7 cellular contexts compared by ENCODE assay signal in the genomic region with DNA sequence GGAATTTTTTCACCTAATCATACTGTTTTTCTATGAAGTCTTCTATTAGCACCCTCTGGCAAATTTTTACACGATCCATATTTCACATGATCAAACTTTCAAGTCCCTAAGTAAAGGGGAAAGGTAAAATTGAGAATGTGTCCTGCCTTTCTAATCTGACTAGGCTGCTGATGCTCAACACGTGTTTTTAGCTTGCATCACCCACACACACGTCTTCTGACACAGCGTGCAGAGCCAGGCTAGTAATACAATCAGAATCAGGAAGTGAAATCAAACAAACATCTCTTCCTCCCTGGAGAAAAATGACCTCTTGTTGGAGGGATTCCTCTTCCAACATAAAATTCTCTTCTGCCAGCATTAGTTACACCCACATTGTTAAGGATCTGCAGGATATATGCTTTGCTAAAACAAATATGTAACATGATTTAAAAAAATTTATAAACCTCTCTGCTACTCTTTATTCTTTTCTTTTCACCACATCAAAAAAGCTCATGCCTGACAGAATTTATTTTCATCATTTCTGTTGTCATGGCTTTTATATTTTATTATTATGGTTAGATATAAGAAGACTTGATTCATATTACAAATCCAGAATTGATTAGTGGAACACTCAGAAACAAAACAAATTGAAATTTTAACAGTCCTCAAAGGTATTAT.
DNase-seq lines count a peak whose midpoint lies in the region; ATAC-seq, FAIRE-seq and TF ChIP-seq lines count a peak whose summit lies in the region.

No MANE protein-coding gene starts in this region.

- H3K4me2 ChIP-seq in endothelial cell of umbilical vein (ENCODE audit: insufficient read depth, low read length) = peak overlapping the region; percentile 3

- H3K4me3 ChIP-seq in endothelial cell of umbilical vein (replicated peaks in 1 of 3; ENCODE audit: insufficient read depth in 1 of 3, low read depth in 1 of 3, low read length in 3 of 3) = no peak overlapping the region

- peak overlapping the region; percentile 36 for H2AFZ ChIP-seq in endothelial cell of umbilical vein (ENCODE audit: low read depth, low read length)

- peak overlapping the region; percentile 35 for H3K27ac ChIP-seq in endothelial cell of umbilical vein (ENCODE audit: insufficient read depth, low read depth, low read length)

- peak; percentile 6 for DNase-seq in T-helper 9 cell
- DNase-seq in endothelial cell of umbilical vein (ENCODE audit: low read depth, low spot score) = peak; percentile 73
- no peak for DNase-seq in NCI-H2196 (lab: John Stamatoyannopoulos, UW; ENCODE audit: unreplicated experiment)
- DNase-seq in NCI-H446 treated with DMSO at 0.1 percent for 48 hours (lab: John Stamatoyannopoulos, UW) = no peak

- no peak for TF ChIP-seq POLR2A in endothelial cell of umbilical vein (IDR thresholded peaks at IDR 0.05; ENCODE audit: low read depth, low read length)

- TF ChIP-seq CTCF in endothelial cell of umbilical vein (IDR thresholded peaks at IDR 0.05; ENCODE audit: extremely low read depth in 1 of 2, insufficient read depth in 1 of 2, low read depth in 1 of 2, low read length in 2 of 2) = no peak
- no peak for TF ChIP-seq CTCF in nephron (IDR thresholded peaks at IDR 0.05; ENCODE audit: unreplicated experiment in 3 of 3)

- H3K9ac ChIP-seq in endothelial cell of umbilical vein (replicated peaks; ENCODE audit: extremely low read depth, insufficient read depth, low read length) = peak overlapping the region; percentile 50

- no peaks in the 10 kb centered on the region for H3K9me1 ChIP-seq in endothelial cell of umbilical vein (replicated peaks; ENCODE audit: control insufficient read depth, extremely low read depth, insufficient read depth, low read length)

- H3K4me3 Mint-ChIP-seq in nephron = peak overlapping the region in 1 of 3 experiments; percentile 13

- H3K27me3 ChIP-seq in endothelial cell of umbilical vein (ENCODE audit: control insufficient read depth in 2 of 2, insufficient read depth in 2 of 2, low read length in 2 of 2) = no peaks in the 10 kb centered on the region

- H3K27me3 Mint-ChIP-seq in nephron (ENCODE audit: low read depth) = no peaks in the 10 kb centered on the region

- H3K79me2 ChIP-seq in endothelial cell of umbilical vein (ENCODE audit: control insufficient read depth, insufficient read depth, low read length) = no peaks in the 10 kb centered on the region

- no TSS peak for BruUV-seq in endothelial cell of umbilical vein (replicated peaks; lab: Mats Ljungman, UMichigan)

- ATAC-seq in GM18517 (IDR thresholded peaks at IDR 0.05; ENCODE audit: unreplicated experiment) (peak; percentile 62), HG03558 (IDR thresholded peaks at IDR 0.05; ENCODE audit: extremely low read depth, unreplicated experiment) (peak; percentile 63)

- H3K9me3 ChIP-seq in endothelial cell of umbilical vein (replicated peaks; ENCODE audit: control insufficient read depth, insufficient read depth, low read length) = no peaks in the 10 kb centered on the region

- peaks cover 13% of the 10 kb centered on the region for H3K4me1 Mint-ChIP-seq in nephron

- intact Hi-C loops in endothelial cell of umbilical vein (cut with micrococcal nuclease) = loop anchor here (2.0 kb wide), 2 partner anchors 28 to 122 kb away; partner anchors contain the start of gene RAP2B

- peaks cover 15% of the 10 kb centered on the region for H3K4me1 ChIP-seq in endothelial cell of umbilical vein (ENCODE audit: control insufficient read depth, extremely low read depth, insufficient read depth, low read length)

- peak overlapping the region in 2 of 3 experiments; percentile 53 to 77 for H3K27ac Mint-ChIP-seq in nephron

- H3K9me3 Mint-ChIP-seq in nephron = no peaks in the 10 kb centered on the region

- H4K20me1 ChIP-seq in endothelial cell of umbilical vein (replicated peaks; ENCODE audit: control insufficient read depth, extremely low read depth, insufficient read depth, low read length) = no peaks in the 10 kb centered on the region

- POLR2A ChIA-PET in endothelial cell of umbilical vein (lab: Charles Lee) = no interaction called here

- dilution Hi-C loops in endothelial cell of umbilical vein (cut with MboI; ENCODE audit: extremely low pct_ligation_motif_present, low sequenced_read_pairs) = no loop called here

- no peaks in the 10 kb centered on the region for H3K36me3 Mint-ChIP-seq in nephron (ENCODE audit: low read depth)

- H3K36me3 ChIP-seq in endothelial cell of umbilical vein (ENCODE audit: control insufficient read depth in 2 of 2, extremely low read depth in 1 of 2, insufficient read depth in 2 of 2, low read length in 2 of 2) = no peaks in the 10 kb centered on the region

- FAIRE-seq in endothelial cell of umbilical vein (lab: Jason Lieb, UNC) = peak; percentile 87

- CTCF ChIA-PET in endothelial cell of umbilical vein (lab: Charles Lee) = interaction anchor here (0.8 to 2.3 kb wide), 9 partner anchors 10 to 241 kb away, joined by 3 to 14 read pairs (median 4); no protein-coding TSS in a partner anchor

TF ChIP-seq in endothelial cell of umbilical vein, 7 proteins besides CTCF, POLR2A, EP300 and RAD21:
- TF ChIP-seq JUN (IDR thresholded peaks at IDR 0.05; ENCODE audit: borderline replicate concordance, insufficient read depth, insufficient read length, low read depth) = peak; percentile 13
- TF ChIP-seq GATA2 (IDR thresholded peaks at IDR 0.05; ENCODE audit: insufficient read depth, insufficient read length, low read depth, low read length) = peak; percentile 38
- TF ChIP-seq MYC (IDR thresholded peaks at IDR 0.05; ENCODE audit: low read depth, low read length) = no peak
- TF ChIP-seq MAX (IDR thresholded peaks at IDR 0.05; ENCODE audit: insufficient read depth, insufficient read length) = no peak
- TF ChIP-seq POLR2AphosphoS5 (IDR thresholded peaks at IDR 0.05; ENCODE audit: insufficient read depth, low read depth, low read length) = no peak
- TF ChIP-seq FOS (IDR thresholded peaks at IDR 0.05; ENCODE audit: borderline replicate concordance, insufficient read depth, low read length) = no peak

Comparison
In these comparisons a context has a peak if more than half of its experiments do, and no peak if none do; other contexts are left out.
1. DNase-seq: peak in T-helper 9 cell (single experiment) and endothelial cell of umbilical vein (single experiment); none in NCI-H2196 (single experiment) and NCI-H446 treated with DMSO at 0.1 percent for 48 hours (single experiment).